9 cellular contexts compared by ENCODE assay signal in genomic region chr5:14326035-14326909, GRCh38.
DNase-seq lines count a peak whose midpoint lies in the region; ATAC-seq and TF ChIP-seq lines count a peak whose summit lies in the region.
"Had no signal": no experiment of that assay in that cellular context is flagged by ENCODE, and none has a peak within 500 bp of the region (broad histone marks: within the 10 kb centered on the region; RNA-seq: fewer than 3 reads in every experiment).

No MANE protein-coding gene starts in this region.

- H3K4me3 Mint-ChIP-seq in chondrocyte (ENCODE audit: unreplicated experiment), result no peak overlapping the region
- H3K4me3 Mint-ChIP-seq in nephron progenitor cell, result no peak overlapping the region
- H3K4me3 Mint-ChIP-seq: T-helper 1 cell treated with Interleukin-12 subunit alpha and Interleukin-12 subunit beta and Interleukin-4 antibody, amounts not matched to agents 30 μg/mL and 1 μg/mL, for 36 hours had no signal

- H3K27ac Mint-ChIP-seq in chondrocyte (ENCODE audit: unreplicated experiment) (peak overlapping the region; percentile 83), nephron progenitor cell (peak overlapping the region; percentile 27)
- H3K27ac Mint-ChIP-seq: T-helper 1 cell treated with Interleukin-12 subunit alpha and Interleukin-12 subunit beta and Interleukin-4 antibody, amounts not matched to agents 30 μg/mL and 1 μg/mL, for 36 hours had no signal

- TF ChIP-seq CTCF in GM10266 (IDR thresholded peaks at IDR 0.05; ENCODE audit: control insufficient read depth, insufficient read depth, low read depth, missing control alignments) (peak; percentile 33), chondrocyte (IDR thresholded peaks at IDR 0.05) (peak; percentile 77), nephron progenitor cell (IDR thresholded peaks at IDR 0.05) (peak; percentile 20)

- H3K4me1 Mint-ChIP-seq in chondrocyte (ENCODE audit: low read depth) (peaks cover 54% of the 10 kb centered on the region), nephron progenitor cell (peaks cover 47% of the 10 kb centered on the region)

- H3K27me3 Mint-ChIP-seq in chondrocyte (ENCODE audit: low read depth) (no peaks in the 10 kb centered on the region), nephron progenitor cell (ENCODE audit: low read depth, poor library complexity) (peaks cover 2% of the 10 kb centered on the region)

- H3K9me3 Mint-ChIP-seq in chondrocyte (ENCODE audit: low read depth), result no peaks in the 10 kb centered on the region
- H3K9me3 Mint-ChIP-seq in nephron progenitor cell, result peaks cover 6% of the 10 kb centered on the region
- H3K9me3 Mint-ChIP-seq: T-helper 1 cell treated with Interleukin-12 subunit alpha and Interleukin-12 subunit beta and Interleukin-4 antibody, amounts not matched to agents 30 μg/mL and 1 μg/mL, for 36 hours had no signal

- ATAC-seq in HG03460 (IDR thresholded peaks at IDR 0.05; ENCODE audit: unreplicated experiment) (no peak), HG02642 (IDR thresholded peaks at IDR 0.05; ENCODE audit: poor library complexity, unreplicated experiment) (no peak)

- H3K36me3 Mint-ChIP-seq in chondrocyte (ENCODE audit: low read depth) (peaks cover 18% of the 10 kb centered on the region), nephron progenitor cell (ENCODE audit: low read depth) (peaks cover 51% of the 10 kb centered on the region)

- DNase-seq in GM10266 (ENCODE audit: extremely low spot score) (no peak), NCI-H1417 (lab: John Stamatoyannopoulos, UW) (peak in 2 of 3 experiments; percentile 69 to 90), chondrocyte (ENCODE audit: low spot score) (no peak), nephron progenitor cell (peak; percentile 12), NCI-H1105 (lab: John Stamatoyannopoulos, UW) (no peak), NCI-H2029 (lab: John Stamatoyannopoulos, UW) (no peak)

Comparison
In these comparisons a context has a peak if more than half of its experiments do, and no peak if none do; other contexts are left out.
1. DNase-seq: peak in NCI-H1417 (2 of 3) and nephron progenitor cell (single experiment); none in GM10266 (single experiment), chondrocyte (single experiment), NCI-H1105 (single experiment) and NCI-H2029 (single experiment).
2. CTCF ChIP-seq: peak in every context shown above with its lines; median percentile 77 in chondrocyte; 33 in GM10266; 20 in nephron progenitor cell.